Comparison of ENCODE assay signal across 12 cellular contexts in genomic region chr1:85398391-85399064, GRCh38.
A peak's percentile ranks its signal among the peaks of the same experiment; 100 is the strongest.
DNase-seq lines count a peak whose midpoint lies in the region; ATAC-seq and TF ChIP-seq lines count a peak whose summit lies in the region.
"Had no signal": no experiment of that assay in that cellular context is flagged by ENCODE, and none has a peak within 500 bp of the region (broad histone marks: within the 10 kb centered on the region; RNA-seq: fewer than 3 reads in every experiment).

No MANE protein-coding gene starts in this region.

- no peak for ATAC-seq in HG03039 (IDR thresholded peaks at IDR 0.05; ENCODE audit: unreplicated experiment)

- H3K4me3 ChIP-seq in AG09309 (ENCODE audit: control insufficient read depth, low read depth, low read length) (no peak overlapping the region), LNCaP clone FGC (ENCODE audit: low read depth, low read length) (no peak overlapping the region), liver (ENCODE audit: low read depth in 1 of 3, low read length in 3 of 3) (no peak overlapping the region), tibial nerve (no peak overlapping the region)

- TF ChIP-seq EP300 in tibial nerve (IDR thresholded peaks at IDR 0.05), result no peak

- peaks cover 3% of the 10 kb centered on the region for H3K9me3 Mint-ChIP-seq in chondrocyte (ENCODE audit: low read depth)
- H3K9me3 Mint-ChIP-seq: activated T-cell treated with anti-CD3 and anti-CD28 coated beads, Interleukin-2, amount 50 U/mL, for 24 hours had no signal

- DNase-seq in AG09309 (ENCODE audit: low read depth) (no peak), LNCaP clone FGC (ENCODE audit: low read depth) (no peak), chondrocyte (ENCODE audit: low spot score) (no peak), tibial nerve (ENCODE audit: low spot score in 2 of 2) (no peak), cerebellar nuclear complex (lab: John Stamatoyannopoulos, UW) (no peak)
- no peak for DNase-seq in activated CD8-positive, alpha-beta memory T cell treated with anti-CD3 and anti-CD28 coated beads, Interleukin-2, amount 50 U/mL, for 4 hours
- DNase-seq: activated T-cell treated with anti-CD3 and anti-CD28 coated beads, Interleukin-2, amount 50 U/mL, for 24 hours; DMS153; NCI-H146 had no signal

- no peaks in the 10 kb centered on the region for H3K36me3 ChIP-seq in liver (ENCODE audit: control insufficient read depth in 4 of 4, insufficient read depth in 3 of 4, low read depth in 1 of 4, low read length in 3 of 4)
- H3K36me3 ChIP-seq in tibial nerve, result no peaks in the 10 kb centered on the region

- 61% methylated on average over 6 of the region's 6 CpGs for WGBS in liver
- WGBS in tibial nerve, 2 donors, result 85 to 95% methylated on average over 6 of the region's 6 CpGs

- H3K9ac ChIP-seq in liver (ENCODE audit: low read depth in 1 of 2, low read length in 2 of 2), result no peak overlapping the region

- H3K9me3 ChIP-seq in liver (ENCODE audit: control insufficient read depth in 4 of 4, low read length in 3 of 4), result no peaks in the 10 kb centered on the region
- H3K9me3 ChIP-seq in tibial nerve, result no peaks in the 10 kb centered on the region

- H3K4me1 ChIP-seq in liver (ENCODE audit: control insufficient read depth in 4 of 4, insufficient read depth in 4 of 4, low read length in 3 of 4) (peaks cover 4 to 27% (median 19%) of the 10 kb centered on the region in 4 donors), tibial nerve (peaks cover 0 to 10% (median 0%) of the 10 kb centered on the region in 4 donors)

- no peak overlapping the region for H3K4me3 Mint-ChIP-seq in chondrocyte (ENCODE audit: unreplicated experiment)
- H3K4me3 Mint-ChIP-seq: activated T-cell treated with anti-CD3 and anti-CD28 coated beads, Interleukin-2, amount 50 U/mL, for 24 hours had no signal

- peak; percentile 88 to 91 for TF ChIP-seq RAD21 in liver (IDR thresholded peaks at IDR 0.05)

- H3K27ac ChIP-seq in liver (ENCODE audit: low read depth in 1 of 2, low read length in 2 of 2) (peak overlapping the region; percentile 58 to 62), tibial nerve (no peak overlapping the region)
- H3K27ac ChIP-seq: epithelial cell of prostate had no signal

- H3K27ac Mint-ChIP-seq in chondrocyte (ENCODE audit: unreplicated experiment), result peak overlapping the region; percentile 19

- H3K36me3 Mint-ChIP-seq in chondrocyte (ENCODE audit: low read depth), result peaks cover 5% of the 10 kb centered on the region

- peaks cover 72% of the 10 kb centered on the region for H3K4me1 Mint-ChIP-seq in chondrocyte (ENCODE audit: low read depth)

- TF ChIP-seq CTCF in AG09309 (IDR thresholded peaks at IDR 0.05; ENCODE audit: control insufficient read depth, insufficient read depth, low read depth, low read length, missing control alignments) (peak; percentile 48), LNCaP clone FGC (IDR thresholded peaks at IDR 0.05; ENCODE audit: control insufficient read depth, extremely low read depth, insufficient read depth) (peak; percentile 24; the same call in 1 of the 2 replicates), chondrocyte (IDR thresholded peaks at IDR 0.05) (peak; percentile 78), liver (IDR thresholded peaks at IDR 0.05; ENCODE audit: low read depth, low read length, missing input control) (peak; percentile 60), tibial nerve (IDR thresholded peaks at IDR 0.05) (peak in 1 of 5 experiments; percentile 14)

- TF ChIP-seq POLR2A in tibial nerve (IDR thresholded peaks at IDR 0.05), result no peak

- H3K27me3 ChIP-seq in liver (ENCODE audit: control insufficient read depth in 4 of 4, insufficient read depth in 4 of 4, low read length in 3 of 4), result no peaks in the 10 kb centered on the region
- no peaks in the 10 kb centered on the region for H3K27me3 ChIP-seq in tibial nerve

- no peaks in the 10 kb centered on the region for H3K27me3 Mint-ChIP-seq in chondrocyte (ENCODE audit: low read depth)
- H3K27me3 Mint-ChIP-seq: activated T-cell treated with anti-CD3 and anti-CD28 coated beads, Interleukin-2, amount 50 U/mL, for 24 hours had no signal

TF ChIP-seq in liver, 16 proteins besides CTCF, POLR2A, EP300 and RAD21:
- TF ChIP-seq, protein P1, sequence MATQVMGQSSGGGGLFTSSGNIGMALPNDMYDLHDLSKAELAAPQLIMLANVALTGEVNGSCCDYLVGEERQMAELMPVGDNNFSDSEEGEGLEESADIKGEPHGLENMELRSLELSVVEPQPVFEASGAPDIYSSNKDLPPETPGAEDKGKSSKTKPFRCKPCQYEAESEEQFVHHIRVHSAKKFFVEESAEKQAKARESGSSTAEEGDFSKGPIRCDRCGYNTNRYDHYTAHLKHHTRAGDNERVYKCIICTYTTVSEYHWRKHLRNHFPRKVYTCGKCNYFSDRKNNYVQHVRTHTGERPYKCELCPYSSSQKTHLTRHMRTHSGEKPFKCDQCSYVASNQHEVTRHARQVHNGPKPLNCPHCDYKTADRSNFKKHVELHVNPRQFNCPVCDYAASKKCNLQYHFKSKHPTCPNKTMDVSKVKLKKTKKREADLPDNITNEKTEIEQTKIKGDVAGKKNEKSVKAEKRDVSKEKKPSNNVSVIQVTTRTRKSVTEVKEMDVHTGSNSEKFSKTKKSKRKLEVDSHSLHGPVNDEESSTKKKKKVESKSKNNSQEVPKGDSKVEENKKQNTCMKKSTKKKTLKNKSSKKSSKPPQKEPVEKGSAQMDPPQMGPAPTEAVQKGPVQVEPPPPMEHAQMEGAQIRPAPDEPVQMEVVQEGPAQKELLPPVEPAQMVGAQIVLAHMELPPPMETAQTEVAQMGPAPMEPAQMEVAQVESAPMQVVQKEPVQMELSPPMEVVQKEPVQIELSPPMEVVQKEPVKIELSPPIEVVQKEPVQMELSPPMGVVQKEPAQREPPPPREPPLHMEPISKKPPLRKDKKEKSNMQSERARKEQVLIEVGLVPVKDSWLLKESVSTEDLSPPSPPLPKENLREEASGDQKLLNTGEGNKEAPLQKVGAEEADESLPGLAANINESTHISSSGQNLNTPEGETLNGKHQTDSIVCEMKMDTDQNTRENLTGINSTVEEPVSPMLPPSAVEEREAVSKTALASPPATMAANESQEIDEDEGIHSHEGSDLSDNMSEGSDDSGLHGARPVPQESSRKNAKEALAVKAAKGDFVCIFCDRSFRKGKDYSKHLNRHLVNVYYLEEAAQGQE (IDR thresholded peaks at IDR 0.05), result no peak
- TF ChIP-seq HNF4A (conservative IDR thresholded peaks at IDR 0.05) (peak in 1 of 2 donors; percentile 51), FOXA1 (IDR thresholded peaks at IDR 0.05) (no peak), TAF1 (conservative IDR thresholded peaks at IDR 0.05) (no peak), EGR1 (IDR thresholded peaks at IDR 0.05; ENCODE audit: low read depth in 2 of 2) (no peak), MAX (IDR thresholded peaks at IDR 0.05) (no peak), ATF3 (IDR thresholded peaks at IDR 0.05) (peak; percentile 23), JUND (IDR thresholded peaks at IDR 0.05) (peak; percentile 18 to 26), RXRA (IDR thresholded peaks at IDR 0.05) (peak in 1 of 2 donors; percentile 39), GABPA (IDR thresholded peaks at IDR 0.05 in 1 of 2, conservative IDR thresholded peaks at IDR 0.05 in 1 of 2) (no peak), ZBTB33 (IDR thresholded peaks at IDR 0.05) (no peak), FOXA2 (IDR thresholded peaks at IDR 0.05) (no peak), YY1 (IDR thresholded peaks at IDR 0.05) (no peak), SP1 (IDR thresholded peaks at IDR 0.05) (no peak), NR2F2 (IDR thresholded peaks at IDR 0.05) (no peak), HNF4G (IDR thresholded peaks at IDR 0.05) (no peak)

Comparison
In these comparisons a context has a peak if more than half of its experiments do, and no peak if none do; other contexts are left out.
1. H3K27ac ChIP-seq: peak in liver (2 of 2); none in tibial nerve (0 of 4).